23 cellular contexts compared by ENCODE assay signal in genomic region chr5:31372124-31372523, GRCh38.
"Had no signal": no experiment of that assay in that cellular context is flagged by ENCODE, and none has a peak within 500 bp of the region (broad histone marks: within the 10 kb centered on the region; RNA-seq: fewer than 3 reads in every experiment).

No MANE protein-coding gene starts in this region.

- H3K36me3 ChIP-seq: colonic mucosa, esophagus muscularis mucosa, esophagus squamous epithelium, gastrocnemius medialis, gastroesophageal sphincter, heart left ventricle, heart right ventricle had no signal

- DNase-seq: colonic mucosa; cortex of kidney; dermis blood vessel endothelial cell; dorsolateral prefrontal cortex; effector CD4-positive, alpha-beta T cell; effector CD8-positive, alpha-beta T cell; effector memory CD4-positive, alpha-beta T cell; effector memory CD8-positive, alpha-beta T cell; endodermal cell; erythroblast; esophagus squamous epithelium; foreskin fibroblast; foreskin keratinocyte; foreskin melanocyte; gastrocnemius medialis; glutamatergic neuron; head of caudate nucleus; heart left ventricle; heart right ventricle had no signal

- H3K9me3 ChIP-seq: colonic mucosa, esophagus muscularis mucosa, esophagus squamous epithelium, gastrocnemius medialis, gastroesophageal sphincter, heart left ventricle, heart right ventricle had no signal

- H3K4me3 ChIP-seq: colonic mucosa, coronary artery, dorsolateral prefrontal cortex, esophagus muscularis mucosa, esophagus squamous epithelium, gastrocnemius medialis, gastroesophageal sphincter, heart left ventricle, heart right ventricle had no signal

- H3K27ac ChIP-seq: colonic mucosa, coronary artery, dorsolateral prefrontal cortex, epithelial cell of prostate, esophagus muscularis mucosa, esophagus squamous epithelium, foreskin keratinocyte, gastrocnemius medialis, gastroesophageal sphincter, heart left ventricle, heart right ventricle had no signal

- H3K4me1 ChIP-seq: colonic mucosa, esophagus muscularis mucosa, esophagus squamous epithelium, foreskin keratinocyte, gastrocnemius medialis, gastroesophageal sphincter, heart left ventricle had no signal
